ENCODE assay signal across 21 cellular contexts in genomic region chr10:78450239-78450638, GRCh38.
"Had no signal": no experiment of that assay in that cellular context is flagged by ENCODE, and none has a peak within 500 bp of the region (broad histone marks: within the 10 kb centered on the region; RNA-seq: fewer than 3 reads in every experiment).

No MANE protein-coding gene starts in this region.

- H3K27me3 ChIP-seq: adrenal gland, breast epithelium had no signal

- H3K4me1 ChIP-seq: breast epithelium had no signal

- H3K4me3 ChIP-seq: adrenal gland, breast epithelium, PC-9 had no signal

- ATAC-seq: activated CD8-positive, alpha-beta T cell treated with anti-CD3 and anti-CD28 coated beads, Interleukin-2, amount 10 ng/mL, durations not matched to agents 7 days and 5 days; T-helper 17 cell had no signal

- DNase-seq: activated CD4-positive, alpha-beta T cell treated with anti-CD3 and anti-CD28 coated beads for 48 hours; activated CD4-positive, alpha-beta T cell treated with anti-CD3 and anti-CD28 coated beads, Interleukin-2, amount 50 U/mL, for 4 hours; activated CD4-positive, CD25-positive, alpha-beta regulatory T cell treated with anti-CD3 and anti-CD28 coated beads, Interleukin-2, amount 50 U/mL, for 72 hours; activated CD8-positive, alpha-beta memory T cell treated with anti-CD3 and anti-CD28 coated beads, Interleukin-2, amount 50 U/mL, for 48 hours; activated CD8-positive, alpha-beta T cell treated with anti-CD3 and anti-CD28 coated beads, Interleukin-2, amount 10 ng/mL, durations not matched to agents 7 days and 5 days; activated naive CD4-positive, alpha-beta T cell treated with anti-CD3 and anti-CD28 coated beads, Interleukin-2, amount 50 U/mL, for 16 hours; activated naive CD8-positive, alpha-beta T cell treated with anti-CD3 and anti-CD28 coated beads, Interleukin-2, amount 10 ng/mL, durations not matched to agents 7 days and 5 days; activated T-cell treated with anti-CD3 and anti-CD28 coated beads, Interleukin-2, amount 50 U/mL, for 1 hour; aorta; Karpas-422; NCI-H1048; NCI-H187 treated with DMSO at 0.1 percent for 48 hours; NCI-H2081 treated with DMSO at 0.1 percent for 48 hours; NCI-H446; NCI-H524; PC-9; SIG-M5; T-helper 17 cell; T-helper 9 cell had no signal

- H3K36me3 ChIP-seq: adrenal gland, breast epithelium had no signal

- H3K9me3 ChIP-seq: adrenal gland, breast epithelium had no signal

- H3K4me2 ChIP-seq: PC-9 had no signal

- H3K27ac ChIP-seq: adrenal gland, breast epithelium, PC-9 had no signal

- H2AFZ ChIP-seq: PC-9 had no signal
